12 cellular contexts compared by ENCODE assay signal in genomic region chr20:35342154-35342769, GRCh38. TPM values are rescaled to one million over a fixed set of nuclear protein-coding genes. Genes with fewer than 3 reads are reported as not detected.
A peak's percentile ranks its signal among the peaks of the same experiment; 100 is the strongest.
DNase-seq lines count a peak whose midpoint lies in the region; ATAC-seq, FAIRE-seq and TF ChIP-seq lines count a peak whose summit lies in the region.
"Had no signal": no experiment of that assay in that cellular context is flagged by ENCODE, and none has a peak within 500 bp of the region (broad histone marks: within the 10 kb centered on the region; RNA-seq: fewer than 3 reads in every experiment).

No MANE protein-coding gene starts in this region.

- H3K36me3 ChIP-seq in KMS-11 (ENCODE audit: insufficient read depth) (peaks cover 6% of the 10 kb centered on the region; the same call in 1 of the 2 replicates), K562 (ENCODE audit: control insufficient read depth, insufficient read depth, low read length) (peaks cover 53% of the 10 kb centered on the region), mesenchymal stem cell (ENCODE audit: control insufficient read depth in 1 of 2, insufficient read depth in 2 of 2, low read depth in 1 of 2, low read length in 2 of 2) (peaks cover 7 to 48% of the 10 kb centered on the region in 2 experiments)

- H3K4me3 ChIP-seq in KMS-11 (IDR thresholded peaks at IDR 0.05; ENCODE audit: insufficient read depth, low read depth, low read length) (no peak overlapping the region), K562 (no peak overlapping the region), mesenchymal stem cell (ENCODE audit: insufficient read depth in 1 of 2, low read depth in 1 of 2, low read length in 2 of 2) (no peak overlapping the region)

- TF ChIP-seq POLR2A in K562 (conservative IDR thresholded peaks at IDR 0.05), result no peak

- peak; percentile 56; the same call in 2 of the 3 replicates for ATAC-seq in K562
- no peak for ATAC-seq in GM21619 (IDR thresholded peaks at IDR 0.05; ENCODE audit: unreplicated experiment)
- no peak for ATAC-seq in HG03095 (IDR thresholded peaks at IDR 0.05; ENCODE audit: unreplicated experiment)

- H4K8ac ChIP-seq in mesenchymal stem cell (ENCODE audit: low read length), result peak overlapping the region; percentile 29

- H3K4me1 ChIP-seq in KMS-11 (ENCODE audit: low read depth, poor library complexity, severe bottlenecking), result peaks cover 21% of the 10 kb centered on the region
- peaks cover 0 to 32% of the 10 kb centered on the region in 2 experiments; a peak in 4 of 5 replicates for H3K4me1 ChIP-seq in K562 (replicated peaks in 1 of 2; ENCODE audit: control insufficient read depth in 2 of 2, insufficient read depth in 2 of 2, low read length in 2 of 2)
- peaks cover 19% of the 10 kb centered on the region for H3K4me1 ChIP-seq in mesenchymal stem cell (ENCODE audit: control insufficient read depth, insufficient read depth, low read depth, low read length)

- peaks cover 28% of the 10 kb centered on the region for H3K36me3 Mint-ChIP-seq in T-helper 2 cell treated with Interferon-gamma antibody and Interleukin-4, amounts not matched to agents 5 μg/mL and 100 μg/mL, for 36 hours (ENCODE audit: low read depth)

- in situ Hi-C loops in K562 (cut with MboI), result no loop called here

- H2BK5ac ChIP-seq in mesenchymal stem cell (ENCODE audit: low read depth, low read length, poor library complexity, severe bottlenecking), result no peak overlapping the region

- H3K9me3 ChIP-seq in K562 (replicated peaks; ENCODE audit: control insufficient read depth, insufficient read depth, low read depth, low read length) (peaks cover 3% of the 10 kb centered on the region; the same call in 1 of the 2 replicates), mesenchymal stem cell (ENCODE audit: control insufficient read depth, low read length) (no peaks in the 10 kb centered on the region)

- H2AK5ac ChIP-seq in mesenchymal stem cell (ENCODE audit: low read length, severe bottlenecking), result peak overlapping the region; percentile 98

- H2BK15ac ChIP-seq in mesenchymal stem cell (ENCODE audit: low read depth, poor library complexity, severe bottlenecking), result no peak overlapping the region

- H3K4me3 Mint-ChIP-seq in T-helper 2 cell treated with Interferon-gamma antibody and Interleukin-4, amounts not matched to agents 5 μg/mL and 100 μg/mL, for 36 hours, result no peak overlapping the region
- H3K4me3 Mint-ChIP-seq: nephron had no signal

- H3K18ac ChIP-seq in mesenchymal stem cell (ENCODE audit: low read depth in 1 of 2, low read length in 2 of 2), result peak overlapping the region; percentile 47 to 75

- no peak overlapping the region for H3K9ac ChIP-seq in KMS-11
- no peak overlapping the region for H3K9ac ChIP-seq in K562 (ENCODE audit: insufficient read depth in 1 of 2, low read depth in 2 of 2, low read length in 2 of 2)
- no peak overlapping the region for H3K9ac ChIP-seq in mesenchymal stem cell (ENCODE audit: low read length)

- WGBS in K562 (ENCODE audit: insufficient coverage, low coverage, missing lambda C conversion rate), result 77% methylated on average over 6 of the region's 6 CpGs
- 58% methylated on average over 4 of the region's 6 CpGs for WGBS in mesenchymal stem cell

- H3K27me3 ChIP-seq in KMS-11 (ENCODE audit: insufficient read depth, low read depth) (no peaks in the 10 kb centered on the region), K562 (ENCODE audit: control insufficient read depth in 2 of 2, insufficient read depth in 2 of 2, low read length in 2 of 2) (no peaks in the 10 kb centered on the region), mesenchymal stem cell (ENCODE audit: control insufficient read depth in 1 of 2, insufficient read depth in 1 of 2, low read length in 2 of 2) (no peaks in the 10 kb centered on the region)

- FAIRE-seq in K562 (lab: Jason Lieb, UNC), result no peak
- FAIRE-seq: G401.6 had no signal

- H2BK12ac ChIP-seq in mesenchymal stem cell (ENCODE audit: low read length in 2 of 2), result peak overlapping the region in 1 of 2 experiments; percentile 30

- TF ChIP-seq CTCF in KMS-11 (conservative IDR thresholded peaks at IDR 0.05; ENCODE audit: low read depth, low read length) (no peak), K562 (IDR thresholded peaks at IDR 0.05 in 2 of 3, conservative IDR thresholded peaks at IDR 0.05 in 1 of 3; ENCODE audit: insufficient read depth in 2 of 3, low read depth in 1 of 3, low read length in 3 of 3) (peak; percentile 31 to 51 (median 40); a peak in 4 of 6 replicates)

- no peak for TF ChIP-seq EP300 in K562 (IDR thresholded peaks at IDR 0.05; ENCODE audit: low read length)

- DNase-seq in Daoy (ENCODE audit: low read depth) (peak; percentile 38), K562 (ENCODE audit: extremely low read depth in 1 of 4, low spot score in 3 of 4) (no peak), mesenchymal stem cell (no peak)
- no peak for DNase-seq in NK-92 treated with Interleukin-12 subunit alpha and Interleukin-12 subunit beta, amount 100 ng/mL, for 24 hours (lab: John Stamatoyannopoulos, UW)
- DNase-seq in T-helper 2 cell treated with Interferon-gamma antibody and Interleukin-4, amounts not matched to agents 5 μg/mL and 100 μg/mL, for 36 hours (ENCODE audit: low spot score), result no peak
- DNase-seq: activated CD4-positive, alpha-beta T cell treated with anti-CD3 and anti-CD28 coated beads, Interleukin-2, amount 50 U/mL, for 4 hours; Right ventricle myocardium superior had no signal

- H4K20me1 ChIP-seq in KMS-11 (ENCODE audit: insufficient read depth), result no peaks in the 10 kb centered on the region
- no peaks in the 10 kb centered on the region for H4K20me1 ChIP-seq in K562 (replicated peaks; ENCODE audit: control insufficient read depth, insufficient read depth, low read length)

- H3K4me1 Mint-ChIP-seq in T-helper 2 cell treated with Interferon-gamma antibody and Interleukin-4, amounts not matched to agents 5 μg/mL and 100 μg/mL, for 36 hours (ENCODE audit: low read depth), result no peaks in the 10 kb centered on the region

- no peaks in the 10 kb centered on the region for H3K79me2 ChIP-seq in KMS-11 (ENCODE audit: insufficient read depth, low read depth)
- 0 out of 3 replicates have a peak, but pooled peaks cover 1% of the 10 kb centered on the region for H3K79me2 ChIP-seq in K562 (ENCODE audit: control insufficient read depth, insufficient read depth, low read length)

- H3K23ac ChIP-seq in mesenchymal stem cell (ENCODE audit: low read length in 2 of 2), result no peak overlapping the region

- H3K79me1 ChIP-seq in mesenchymal stem cell (replicated peaks; ENCODE audit: low read length, poor library complexity, severe bottlenecking), result peaks cover 2% of the 10 kb centered on the region

- CTCF ChIA-PET in K562 (lab: Yijun Ruan, JAX; ENCODE audit: low intra/inter-chr PET ratio), result interaction anchor here (0.6 to 1.3 kb wide), 4 partner anchors 42 to 105 kb away, joined by 3 to 5 read pairs (median 4); partner anchors contain the start of gene GDF5

- H3K4ac ChIP-seq in mesenchymal stem cell (ENCODE audit: low read depth in 1 of 2, low read length in 2 of 2), result peak overlapping the region; percentile 15 to 21

- POLR2A ChIA-PET in K562 (lab: Yijun Ruan, JAX), result interaction anchor here (0.9 to 1.9 kb wide), 3 partner anchors 10 to 13 kb away, joined by 3 to 6 read pairs (median 5); no protein-coding TSS in a partner anchor

- H3K27me3 Mint-ChIP-seq in T-helper 2 cell treated with Interferon-gamma antibody and Interleukin-4, amounts not matched to agents 5 μg/mL and 100 μg/mL, for 36 hours (ENCODE audit: low read depth), result no peaks in the 10 kb centered on the region

- H3K9me3 Mint-ChIP-seq in T-helper 2 cell treated with Interferon-gamma antibody and Interleukin-4, amounts not matched to agents 5 μg/mL and 100 μg/mL, for 36 hours, result no peaks in the 10 kb centered on the region
- H3K9me3 Mint-ChIP-seq: nephron had no signal

- 0 out of 2 replicates have a peak overlapping the region, but pooled peaks have one; percentile 1 for H3K4me2 ChIP-seq in KMS-11
- no peak overlapping the region for H3K4me2 ChIP-seq in K562 (ENCODE audit: insufficient read depth, low read length)
- H3K4me2 ChIP-seq in mesenchymal stem cell (ENCODE audit: low read length, poor library complexity, severe bottlenecking), result no peak overlapping the region

- TF ChIP-seq RAD21 in K562 (CRISPR knock-in tag; conservative IDR thresholded peaks at IDR 0.05 in 1 of 2, IDR thresholded peaks at IDR 0.05 in 1 of 2), result peak in 1 of 2 experiments; percentile 45; a peak in 2 of 4 replicates

- no peak overlapping the region for H3K27ac Mint-ChIP-seq in T-helper 2 cell treated with Interferon-gamma antibody and Interleukin-4, amounts not matched to agents 5 μg/mL and 100 μg/mL, for 36 hours
- H3K27ac Mint-ChIP-seq: nephron had no signal

- H2AFZ ChIP-seq in KMS-11 (ENCODE audit: low read depth) (no peak overlapping the region), K562 (ENCODE audit: low read depth, low read length) (no peak overlapping the region), mesenchymal stem cell (ENCODE audit: low read depth, low read length) (no peak overlapping the region)

- H3K27ac ChIP-seq in KMS-11 (no peak overlapping the region), K562 (ENCODE audit: extremely low read depth, low read depth, low read length) (no peak overlapping the region), mesenchymal stem cell (ENCODE audit: low read length, poor library complexity, severe bottlenecking) (peak overlapping the region; percentile 96)

- no peak overlapping the region for H2BK120ac ChIP-seq in mesenchymal stem cell (ENCODE audit: low read depth, low read length)

- no peak overlapping the region for H4K91ac ChIP-seq in mesenchymal stem cell (ENCODE audit: low read length)

- no TSS peak for BruUV-seq in K562 (replicated peaks; lab: Mats Ljungman, UMichigan)

- intact Hi-C loops in K562 (cut with micrococcal nuclease), result loop anchor here (5.0 kb wide), 1 partner anchor 95 kb away; the partner anchor contains the start of gene GDF5

- H3K9me1 ChIP-seq in K562 (ENCODE audit: control insufficient read depth, insufficient read depth, low read length), result no peaks in the 10 kb centered on the region

- no peak overlapping the region for H3K14ac ChIP-seq in mesenchymal stem cell (ENCODE audit: low read length in 2 of 2)

RNA-seq across cellular contexts. Expression of gene FAM83C, which starts 50.0 kb away (rescaled TPM):
- not detected in 2 replicates for total RNA-seq in Daoy (2014; rRNA removed; shearing (Covaris generic))
- total RNA-seq in K562 (2011; cell fraction: chromatin; rRNA removed; ENCODE audit: low replicate concordance), result not detected in 2 replicates
- not detected in 2 replicates for total RNA-seq in K562 (2011; cell fraction: nucleolus; rRNA removed)
- not detected in 2 replicates for total RNA-seq in K562 (2011; cell fraction: nucleoplasm; rRNA removed)
- total RNA-seq in K562 (2014; rRNA removed) (not detected in 2 replicates), K562 (2014; rRNA removed; fragmentation: Illumina TruSeq; extraction: Trizol) (not detected in 2 replicates), K562 (2015; rRNA removed; fragmentation: Illumina TruSeq; extraction: Trizol) (not detected in 2 replicates), K562 (2021) (not detected in 2 replicates)
- polyA plus RNA-seq in K562 (2011; rRNA removed) (not detected in 2 replicates), K562 (2014; fragmentation: Illumina TruSeq; extraction: Trizol) (not detected in 2 replicates), K562 (2014; fragmentation: Nextera tagmentation; extraction: Ambion mirVana) (not detected), K562 (2014; rRNA removed) (not detected in 2 replicates)
- polyA plus RNA-seq in K562 (2011; cell fraction: cytosol; rRNA removed), result not detected in 2 replicates
- polyA plus RNA-seq in K562 (2011; cell fraction: nucleus; rRNA removed), result 0.04 TPM in 1 of 2 replicates, not detected in the other
- polyA plus RNA-seq in K562 (2012), result not detected in 2 replicates
- polyA minus RNA-seq in K562 (2011; rRNA and poly(A)+ RNA removed), result not detected in 2 replicates
- polyA minus RNA-seq in K562 (2011; cell fraction: cytosol; rRNA and poly(A)+ RNA removed), result not detected in 2 replicates
- polyA minus RNA-seq in K562 (2011; cell fraction: nucleus; rRNA and poly(A)+ RNA removed), result not detected in 2 replicates
- not detected for polyA plus RNA-seq in mesenchymal stem cell (2013, experiment 1 of 2)
- polyA plus RNA-seq in mesenchymal stem cell (2013, experiment 2 of 2), result not detected
- total RNA-seq: Right ventricle myocardium superior had no signal

RNA-seq across cellular contexts. Expression of gene EIF6, which starts 57.7 kb away (rescaled TPM):
- 316 and 384 TPM in 2 replicates for total RNA-seq in Daoy (2014; rRNA removed; shearing (Covaris generic))
- total RNA-seq in K562 (2011; cell fraction: chromatin; rRNA removed; ENCODE audit: low replicate concordance), result 22.6 and 68.4 TPM in 2 replicates
- total RNA-seq in K562 (2011; cell fraction: nucleolus; rRNA removed), result 89.9 and 93.2 TPM in 2 replicates
- total RNA-seq in K562 (2011; cell fraction: nucleoplasm; rRNA removed), result 54.0 and 63.2 TPM in 2 replicates
- total RNA-seq in K562 (2014; rRNA removed) (200 and 244 TPM in 2 replicates), K562 (2014; rRNA removed; fragmentation: Illumina TruSeq; extraction: Trizol) (132 and 180 TPM in 2 replicates), K562 (2015; rRNA removed; fragmentation: Illumina TruSeq; extraction: Trizol) (179 and 180 TPM in 2 replicates), K562 (2021) (229 and 249 TPM in 2 replicates)
- polyA plus RNA-seq in K562 (2011; rRNA removed) (165 and 190 TPM in 2 replicates), K562 (2014; fragmentation: Illumina TruSeq; extraction: Trizol) (247 and 288 TPM in 2 replicates), K562 (2014; fragmentation: Nextera tagmentation; extraction: Ambion mirVana) (100 to 1,000 TPM; 807 to 832 TPM), K562 (2014; rRNA removed) (230 and 241 TPM in 2 replicates)
- polyA plus RNA-seq in K562 (2011; cell fraction: cytosol; rRNA removed), result 339 and 577 TPM in 2 replicates
- polyA plus RNA-seq in K562 (2011; cell fraction: nucleus; rRNA removed), result 164 and 201 TPM in 2 replicates
- 165 and 193 TPM in 2 replicates for polyA plus RNA-seq in K562 (2012)
- 99.7 and 134 TPM in 2 replicates for polyA minus RNA-seq in K562 (2011; rRNA and poly(A)+ RNA removed)
- polyA minus RNA-seq in K562 (2011; cell fraction: cytosol; rRNA and poly(A)+ RNA removed), result 80.7 and 88.0 TPM in 2 replicates
- 28.8 and 42.4 TPM in 2 replicates for polyA minus RNA-seq in K562 (2011; cell fraction: nucleus; rRNA and poly(A)+ RNA removed)
- polyA plus RNA-seq in mesenchymal stem cell (2013, experiment 1 of 2), result 110 TPM
- polyA plus RNA-seq in mesenchymal stem cell (2013, experiment 2 of 2), result 112 TPM
